In genomic region chr1:101460709-101461108, GRCh38 we compare ENCODE assay signal across 15 cellular contexts.
"Had no signal": no experiment of that assay in that cellular context is flagged by ENCODE, and none has a peak within 500 bp of the region (broad histone marks: within the 10 kb centered on the region; RNA-seq: fewer than 3 reads in every experiment).

No MANE protein-coding gene starts in this region.

- FAIRE-seq: astrocyte, keratinocyte had no signal

- H3K4me3 ChIP-seq: colonic mucosa, gastrocnemius medialis, heart right ventricle had no signal

- DNase-seq: activated B cell treated with CpG ODN at 0.5 μM for 24 hours; activated CD4-positive, alpha-beta T cell treated with anti-CD3 and anti-CD28 coated beads, Interleukin-2, amount 10 ng/mL, durations not matched to agents 24 days and 14 days; activated CD8-positive, alpha-beta memory T cell treated with anti-CD3 and anti-CD28 coated beads for 24 hours; activated naive CD4-positive, alpha-beta T cell treated with anti-CD3 and anti-CD28 coated beads for 36 hours; activated T-cell treated with anti-CD3 and anti-CD28 coated beads for 4 hours; colonic mucosa; gastrocnemius medialis; heart right ventricle; left ventricle myocardium superior; posterior cingulate gyrus; stimulated activated CD4-positive, alpha-beta T cell treated with anti-CD3 and anti-CD28 coated beads, Interleukin-15, amount 100 ng/mL, for 24 hours; stimulated activated CD4-positive, alpha-beta T cell treated with anti-CD3 and anti-CD28 coated beads, Interleukin-4, amount 100 ng/mL, for 4 hours had no signal

- ATAC-seq: activated T-helper 17 cell treated with anti-CD3 and anti-CD28 coated beads, Interleukin-2, amount 50 U/mL, for 72 hours; gastrocnemius medialis; heart right ventricle; left ventricle myocardium superior had no signal
